11 cellular contexts compared by ENCODE assay signal in genomic region chr10:88896336-88897018, GRCh38. TPM values are rescaled to one million over a fixed set of nuclear protein-coding genes. Genes with fewer than 3 reads are reported as not detected.
A peak's percentile ranks its signal among the peaks of the same experiment; 100 is the strongest.
DNase-seq lines count a peak whose midpoint lies in the region; ATAC-seq and TF ChIP-seq lines count a peak whose summit lies in the region.
"Had no signal": no experiment of that assay in that cellular context is flagged by ENCODE, and none has a peak within 500 bp of the region (broad histone marks: within the 10 kb centered on the region; RNA-seq: fewer than 3 reads in every experiment).

No MANE protein-coding gene starts in this region.

- no peaks in the 10 kb centered on the region for H3K9me2 ChIP-seq in hepatocyte (replicated peaks; ENCODE audit: insufficient read depth)

- H2AFZ ChIP-seq in hepatocyte: no peak overlapping the region

- H3K4me3 Mint-ChIP-seq in activated CD4-positive, alpha-beta memory T cell treated with anti-CD3 and anti-CD28 coated beads for 36 hours: no peak overlapping the region
- no peak overlapping the region for H3K4me3 Mint-ChIP-seq in activated CD4-positive, alpha-beta memory T cell treated with anti-CD3 and anti-CD28 coated beads, Interleukin-2, amount 10 ng/mL, durations not matched to agents 7 days and 5 days
- H3K4me3 Mint-ChIP-seq in activated B cell treated with CpG ODN at 0.5 μM for 24 hours: no peak overlapping the region
- H3K4me3 Mint-ChIP-seq in stimulated activated naive CD8-positive, alpha-beta T cell treated with anti-CD3 and anti-CD28 coated beads, Interleukin-15, amount 100 ng/mL, for 72 hours: peak overlapping the region; percentile 74 to 80

- intact Hi-C loops in activated CD4-positive, alpha-beta memory T cell treated with anti-CD3 and anti-CD28 coated beads for 36 hours (cut with micrococcal nuclease): loop anchor here (1.0 kb wide), 2 partner anchors 10 to 47 kb away; no protein-coding TSS in a partner anchor
- intact Hi-C loops in activated B cell treated with CpG ODN at 0.5 μM for 24 hours (cut with micrococcal nuclease): loop anchor here (1.0 kb wide), 1 partner anchor 10 kb away; no protein-coding TSS in a partner anchor

- H3K27ac Mint-ChIP-seq in activated CD4-positive, alpha-beta memory T cell treated with anti-CD3 and anti-CD28 coated beads for 36 hours: peak overlapping the region; percentile 84
- no peak overlapping the region for H3K27ac Mint-ChIP-seq in activated CD4-positive, alpha-beta memory T cell treated with anti-CD3 and anti-CD28 coated beads, Interleukin-2, amount 10 ng/mL, durations not matched to agents 7 days and 5 days
- H3K27ac Mint-ChIP-seq in activated B cell treated with CpG ODN at 0.5 μM for 24 hours: peak overlapping the region; percentile 81
- peak overlapping the region; percentile 92 to 93 for H3K27ac Mint-ChIP-seq in stimulated activated naive CD8-positive, alpha-beta T cell treated with anti-CD3 and anti-CD28 coated beads, Interleukin-15, amount 100 ng/mL, for 72 hours

- H3K4me3 ChIP-seq in hepatocyte: no peak overlapping the region
- H3K4me3 ChIP-seq: ovary had no signal

- no peaks in the 10 kb centered on the region for H3K9me3 ChIP-seq in hepatocyte (ENCODE audit: low read depth)
- H3K9me3 ChIP-seq: ovary had no signal

- ATAC-seq in activated B cell treated with CpG ODN at 0.5 μM for 24 hours (ENCODE audit: low read depth) (no peak), HG03354 (IDR thresholded peaks at IDR 0.05; ENCODE audit: poor library complexity, severe bottlenecking, unreplicated experiment) (no peak)
- peak; percentile 33 for ATAC-seq in stimulated activated naive CD8-positive, alpha-beta T cell treated with anti-CD3 and anti-CD28 coated beads, Interleukin-15, amount 100 ng/mL, for 72 hours

- POLR2A ChIA-PET in activated CD4-positive, alpha-beta memory T cell treated with anti-CD3 and anti-CD28 coated beads for 36 hours (lab: Charles Lee): interaction anchor here (0.9 to 1.3 kb wide), 2 partner anchors 17 kb away, joined by 3 to 5 read pairs; partner anchors contain the start of gene STAMBPL1
- POLR2A ChIA-PET in activated CD4-positive, alpha-beta memory T cell treated with anti-CD3 and anti-CD28 coated beads, Interleukin-2, amount 10 ng/mL, durations not matched to agents 7 days and 5 days (lab: Charles Lee): no interaction called here
- POLR2A ChIA-PET in activated B cell treated with CpG ODN at 0.5 μM for 24 hours (lab: Charles Lee): interaction anchor here (8.3 kb wide), 1 partner anchor 12 kb away, joined by 294 read pairs; the partner anchor contains the start of gene STAMBPL1

- CTCF ChIA-PET in activated CD4-positive, alpha-beta memory T cell treated with anti-CD3 and anti-CD28 coated beads for 36 hours (lab: Charles Lee): interaction anchor here (1.0 to 6.1 kb wide), 3 partner anchors 15 to 61 kb away, joined by 3 to 46 read pairs (median 8); no protein-coding TSS in a partner anchor
- CTCF ChIA-PET in activated CD4-positive, alpha-beta memory T cell treated with anti-CD3 and anti-CD28 coated beads, Interleukin-2, amount 10 ng/mL, durations not matched to agents 7 days and 5 days (lab: Charles Lee): interaction anchor here (1.9 to 6.2 kb wide), 2 partner anchors 61 kb away, joined by 6 to 40 read pairs; no protein-coding TSS in a partner anchor
- CTCF ChIA-PET in activated B cell treated with CpG ODN at 0.5 μM for 24 hours (lab: Charles Lee): no interaction called here

- WGBS in hepatocyte (ENCODE audit: low lambda C conversion rate, missing lambda C conversion rate): 85% methylated on average over 4 of the region's 4 CpGs

- no peaks in the 10 kb centered on the region for H3K27me3 Mint-ChIP-seq in activated CD4-positive, alpha-beta memory T cell treated with anti-CD3 and anti-CD28 coated beads for 36 hours
- H3K27me3 Mint-ChIP-seq in activated CD4-positive, alpha-beta memory T cell treated with anti-CD3 and anti-CD28 coated beads, Interleukin-2, amount 10 ng/mL, durations not matched to agents 7 days and 5 days: no peaks in the 10 kb centered on the region
- H3K27me3 Mint-ChIP-seq in activated B cell treated with CpG ODN at 0.5 μM for 24 hours: no peaks in the 10 kb centered on the region
- no peaks in the 10 kb centered on the region for H3K27me3 Mint-ChIP-seq in stimulated activated naive CD8-positive, alpha-beta T cell treated with anti-CD3 and anti-CD28 coated beads, Interleukin-15, amount 100 ng/mL, for 72 hours

- peak overlapping the region; percentile 30 for H3K4me2 ChIP-seq in hepatocyte

- H3K27me3 ChIP-seq in hepatocyte: no peaks in the 10 kb centered on the region
- H3K27me3 ChIP-seq: ovary had no signal

- no peaks in the 10 kb centered on the region for H3K9me3 Mint-ChIP-seq in activated CD4-positive, alpha-beta memory T cell treated with anti-CD3 and anti-CD28 coated beads for 36 hours
- no peaks in the 10 kb centered on the region for H3K9me3 Mint-ChIP-seq in activated CD4-positive, alpha-beta memory T cell treated with anti-CD3 and anti-CD28 coated beads, Interleukin-2, amount 10 ng/mL, durations not matched to agents 7 days and 5 days
- H3K9me3 Mint-ChIP-seq in activated B cell treated with CpG ODN at 0.5 μM for 24 hours: no peaks in the 10 kb centered on the region
- no peaks in the 10 kb centered on the region for H3K9me3 Mint-ChIP-seq in stimulated activated naive CD8-positive, alpha-beta T cell treated with anti-CD3 and anti-CD28 coated beads, Interleukin-15, amount 100 ng/mL, for 72 hours

- peaks cover 41% of the 10 kb centered on the region for H3K4me1 ChIP-seq in hepatocyte (ENCODE audit: insufficient read depth)

- peaks cover 4% of the 10 kb centered on the region for H3K79me2 ChIP-seq in hepatocyte

- TF ChIP-seq CTCF in activated B cell treated with CpG ODN at 0.5 μM for 24 hours (IDR thresholded peaks at IDR 0.05): no peak
- TF ChIP-seq CTCF in hepatocyte (IDR thresholded peaks at IDR 0.05; ENCODE audit: poor library complexity): no peak

- H4K20me1 ChIP-seq in hepatocyte (ENCODE audit: insufficient read depth, poor library complexity, severe bottlenecking): no peaks in the 10 kb centered on the region

- H3K4me1 Mint-ChIP-seq in activated CD4-positive, alpha-beta memory T cell treated with anti-CD3 and anti-CD28 coated beads for 36 hours (ENCODE audit: low read depth): peaks cover 65% of the 10 kb centered on the region
- peaks cover 58% of the 10 kb centered on the region for H3K4me1 Mint-ChIP-seq in activated CD4-positive, alpha-beta memory T cell treated with anti-CD3 and anti-CD28 coated beads, Interleukin-2, amount 10 ng/mL, durations not matched to agents 7 days and 5 days
- H3K4me1 Mint-ChIP-seq in activated B cell treated with CpG ODN at 0.5 μM for 24 hours: peaks cover 63% of the 10 kb centered on the region
- peaks cover 86% of the 10 kb centered on the region for H3K4me1 Mint-ChIP-seq in stimulated activated naive CD8-positive, alpha-beta T cell treated with anti-CD3 and anti-CD28 coated beads, Interleukin-15, amount 100 ng/mL, for 72 hours

- no peak for DNase-seq in activated CD4-positive, alpha-beta memory T cell treated with anti-CD3 and anti-CD28 coated beads for 36 hours
- no peak for DNase-seq in activated CD4-positive, alpha-beta memory T cell treated with anti-CD3 and anti-CD28 coated beads, Interleukin-2, amount 10 ng/mL, durations not matched to agents 7 days and 5 days
- DNase-seq in activated B cell treated with CpG ODN at 0.5 μM for 24 hours (no peak), hepatocyte (ENCODE audit: low spot score) (peak; percentile 71), iPS-NIHi11 (ENCODE audit: low spot score) (no peak), globus pallidus (ENCODE audit: low spot score) (no peak)
- no peak for DNase-seq in stimulated activated naive CD8-positive, alpha-beta T cell treated with anti-CD3 and anti-CD28 coated beads, Interleukin-15, amount 100 ng/mL, for 72 hours
- DNase-seq: Kasumi-1 had no signal

- H3K36me3 ChIP-seq in hepatocyte (replicated peaks; ENCODE audit: insufficient read depth, low read depth): no peaks in the 10 kb centered on the region
- H3K36me3 ChIP-seq: ovary had no signal

- peak overlapping the region; percentile 96 for H3K27ac ChIP-seq in hepatocyte

- peaks cover 5% of the 10 kb centered on the region for H3K36me3 Mint-ChIP-seq in activated CD4-positive, alpha-beta memory T cell treated with anti-CD3 and anti-CD28 coated beads for 36 hours
- H3K36me3 Mint-ChIP-seq in activated CD4-positive, alpha-beta memory T cell treated with anti-CD3 and anti-CD28 coated beads, Interleukin-2, amount 10 ng/mL, durations not matched to agents 7 days and 5 days (ENCODE audit: low read depth): peaks cover 48% of the 10 kb centered on the region
- H3K36me3 Mint-ChIP-seq in activated B cell treated with CpG ODN at 0.5 μM for 24 hours (ENCODE audit: low read depth): peaks cover 13% of the 10 kb centered on the region

RNA-seq across cellular contexts. Expression of gene STAMBPL1, which starts 16.4 kb away (rescaled TPM):
- 10 to 100 TPM; 27.9 to 28.2 TPM for total RNA-seq in activated CD4-positive, alpha-beta memory T cell treated with anti-CD3 and anti-CD28 coated beads for 36 hours
- 10 to 100 TPM; 43.2 to 48.5 TPM for total RNA-seq in activated CD4-positive, alpha-beta memory T cell treated with anti-CD3 and anti-CD28 coated beads, Interleukin-2, amount 10 ng/mL, durations not matched to agents 7 days and 5 days
- total RNA-seq in activated B cell treated with CpG ODN at 0.5 μM for 24 hours (38.7 and 44.5 TPM in 2 replicates), hepatocyte (14.8 and 20.0 TPM in 2 replicates)
- 4.5 and 5.2 TPM in 2 replicates for polyA plus RNA-seq in hepatocyte

RNA-seq across cellular contexts. Expression of gene ANKRD22, which starts 44.8 kb away (rescaled TPM):
- total RNA-seq in activated CD4-positive, alpha-beta memory T cell treated with anti-CD3 and anti-CD28 coated beads for 36 hours: under 1 TPM; 0.12 to 0.24 TPM
- under 1 TPM; 0.15 to 0.18 TPM for total RNA-seq in activated CD4-positive, alpha-beta memory T cell treated with anti-CD3 and anti-CD28 coated beads, Interleukin-2, amount 10 ng/mL, durations not matched to agents 7 days and 5 days
- total RNA-seq in activated B cell treated with CpG ODN at 0.5 μM for 24 hours: not detected in 2 replicates
- 2.1 and 4.2 TPM in 2 replicates for total RNA-seq in hepatocyte
- polyA plus RNA-seq in hepatocyte: 2.3 and 2.7 TPM in 2 replicates
- total RNA-seq: fibroblast of villous mesenchyme had no signal

RNA-seq across cellular contexts. Expression of gene ACTA2, which starts 56.1 kb away (rescaled TPM):
- total RNA-seq in activated CD4-positive, alpha-beta memory T cell treated with anti-CD3 and anti-CD28 coated beads for 36 hours: 10 to 100 TPM; 18.6 to 23.3 TPM
- total RNA-seq in activated CD4-positive, alpha-beta memory T cell treated with anti-CD3 and anti-CD28 coated beads, Interleukin-2, amount 10 ng/mL, durations not matched to agents 7 days and 5 days: 10 to 100 TPM; 14.7 to 15.5 TPM
- total RNA-seq in activated B cell treated with CpG ODN at 0.5 μM for 24 hours (1.5 and 2.4 TPM in 2 replicates), hepatocyte (218 and 231 TPM in 2 replicates)
- 207 and 251 TPM in 2 replicates for polyA plus RNA-seq in hepatocyte

Comparison
In these comparisons a context has a peak if more than half of its experiments do, and no peak if none do; other contexts are left out.
1. H3K4me3 Mint-ChIP-seq: peak in stimulated activated naive CD8-positive, alpha-beta T cell treated with anti-CD3 and anti-CD28 coated beads, Interleukin-15, amount 100 ng/mL, for 72 hours (2 of 2); none in activated CD4-positive, alpha-beta memory T cell treated with anti-CD3 and anti-CD28 coated beads for 36 hours (single experiment), activated CD4-positive, alpha-beta memory T cell treated with anti-CD3 and anti-CD28 coated beads, Interleukin-2, amount 10 ng/mL, durations not matched to agents 7 days and 5 days (single experiment) and activated B cell treated with CpG ODN at 0.5 μM for 24 hours (single experiment).